Comparison of ENCODE assay signal across 26 cellular contexts in genomic region chr17:29717817-29718216, GRCh38.
DNase-seq lines count a peak whose midpoint lies in the region; ATAC-seq and TF ChIP-seq lines count a peak whose summit lies in the region.
"Had no signal": no experiment of that assay in that cellular context is flagged by ENCODE, and none has a peak within 500 bp of the region (broad histone marks: within the 10 kb centered on the region; RNA-seq: fewer than 3 reads in every experiment).

No MANE protein-coding gene starts in this region.

- H3K9me3 Mint-ChIP-seq in activated naive CD8-positive, alpha-beta T cell (ENCODE audit: low read depth), result no peaks in the 10 kb centered on the region
- peaks cover 4% of the 10 kb centered on the region for H3K9me3 Mint-ChIP-seq in activated naive CD8-positive, alpha-beta T cell treated with anti-CD3 and anti-CD28 coated beads for 36 hours
- H3K9me3 Mint-ChIP-seq in endothelial cell (ENCODE audit: unreplicated experiment), result no peaks in the 10 kb centered on the region
- no peaks in the 10 kb centered on the region for H3K9me3 Mint-ChIP-seq in stimulated activated effector memory CD8-positive, alpha-beta T cell treated with anti-CD3 and anti-CD28 coated beads, Interleukin-12 subunit alpha, Interleukin-12 subunit beta, amount 100 ng/mL, for 72 hours
- H3K9me3 Mint-ChIP-seq in activated CD4-positive, alpha-beta T cell treated with anti-CD3 and anti-CD28 coated beads, Interleukin-2, amount 10 ng/mL, durations not matched to agents 7 days and 5 days, result no peaks in the 10 kb centered on the region
- H3K9me3 Mint-ChIP-seq: activated T-cell treated with anti-CD3 and anti-CD28 coated beads, Interleukin-2, amount 50 U/mL, for 4 hours; brain; T-helper 1 cell treated with Interleukin-12 subunit alpha and Interleukin-12 subunit beta and Interleukin-4 antibody, amounts not matched to agents 30 μg/mL and 1 μg/mL, for 36 hours had no signal

- POLR2A ChIA-PET in HEK293 (lab: Yijun Ruan, JAX), result no interaction called here
- POLR2A ChIA-PET in activated CD4-positive, alpha-beta T cell treated with anti-CD3 and anti-CD28 coated beads, Interleukin-2, amount 10 ng/mL, durations not matched to agents 7 days and 5 days (lab: Charles Lee), result no interaction called here

- H3K36me3 Mint-ChIP-seq in activated naive CD8-positive, alpha-beta T cell, result peaks cover 12% of the 10 kb centered on the region
- peaks cover 35% of the 10 kb centered on the region for H3K36me3 Mint-ChIP-seq in activated naive CD8-positive, alpha-beta T cell treated with anti-CD3 and anti-CD28 coated beads for 36 hours
- H3K36me3 Mint-ChIP-seq in endothelial cell (ENCODE audit: low read depth, unreplicated experiment), result peaks cover 11% of the 10 kb centered on the region
- peaks cover 20% of the 10 kb centered on the region for H3K36me3 Mint-ChIP-seq in stimulated activated effector memory CD8-positive, alpha-beta T cell treated with anti-CD3 and anti-CD28 coated beads, Interleukin-12 subunit alpha, Interleukin-12 subunit beta, amount 100 ng/mL, for 72 hours
- peaks cover 57% of the 10 kb centered on the region for H3K36me3 Mint-ChIP-seq in activated CD4-positive, alpha-beta T cell treated with anti-CD3 and anti-CD28 coated beads, Interleukin-2, amount 10 ng/mL, durations not matched to agents 7 days and 5 days (ENCODE audit: low read depth)

- peaks cover 3% of the 10 kb centered on the region; the same call in 1 of the 2 replicates for H3K4me1 ChIP-seq in HEK293 (ENCODE audit: control insufficient read depth, insufficient read depth, low read length)

- H3K27ac ChIP-seq in HEK293 (ENCODE audit: extremely low read depth, low read depth, low read length), result no peak overlapping the region
- H3K27ac ChIP-seq: A549, tibial nerve had no signal

- TF ChIP-seq CTCF in HEK293 (tag by site-specific recombination; IDR thresholded peaks at IDR 0.05), result no peak
- no peak for TF ChIP-seq CTCF in endothelial cell (IDR thresholded peaks at IDR 0.05; ENCODE audit: unreplicated experiment)
- no peak for TF ChIP-seq CTCF in GM10266 (IDR thresholded peaks at IDR 0.05; ENCODE audit: control insufficient read depth, insufficient read depth, low read depth, missing control alignments)

- H3K4me3 ChIP-seq in HEK293 (ENCODE audit: low read depth, low read length), result no peak overlapping the region
- H3K4me3 ChIP-seq: A549, HAP-1, heart left ventricle, tibial nerve had no signal

- no peaks in the 10 kb centered on the region for H3K27me3 Mint-ChIP-seq in activated naive CD8-positive, alpha-beta T cell
- H3K27me3 Mint-ChIP-seq in activated naive CD8-positive, alpha-beta T cell treated with anti-CD3 and anti-CD28 coated beads for 36 hours, result no peaks in the 10 kb centered on the region
- peaks cover 5% of the 10 kb centered on the region for H3K27me3 Mint-ChIP-seq in endothelial cell (ENCODE audit: unreplicated experiment)
- H3K27me3 Mint-ChIP-seq in activated CD4-positive, alpha-beta T cell treated with anti-CD3 and anti-CD28 coated beads, Interleukin-2, amount 10 ng/mL, durations not matched to agents 7 days and 5 days, result no peaks in the 10 kb centered on the region
- H3K27me3 Mint-ChIP-seq: activated CD4-positive, alpha-beta T cell treated with anti-CD3 and anti-CD28 coated beads for 36 hours; brain; progenitor cell of endocrine pancreas had no signal

- CTCF ChIA-PET in HEK293 (lab: Yijun Ruan, JAX), result interaction anchor here (0.8 kb wide), 1 partner anchor 402 kb away, joined by 3 read pairs; no protein-coding TSS in a partner anchor
- CTCF ChIA-PET in activated CD4-positive, alpha-beta T cell treated with anti-CD3 and anti-CD28 coated beads, Interleukin-2, amount 10 ng/mL, durations not matched to agents 7 days and 5 days (lab: Charles Lee), result interaction anchor here (0.7 to 1.7 kb wide), 3 partner anchors 15 to 362 kb away, joined by 3 to 6 read pairs (median 5); no protein-coding TSS in a partner anchor

- no peaks in the 10 kb centered on the region for H3K9me3 ChIP-seq in HEK293 (ENCODE audit: control insufficient read depth, insufficient read depth, low read depth, low read length)
- H3K9me3 ChIP-seq: A549, Caco-2, HAP-1, heart left ventricle, tibial nerve had no signal

- no peak for DNase-seq in activated naive CD8-positive, alpha-beta T cell treated with anti-CD3 and anti-CD28 coated beads for 36 hours
- DNase-seq in endothelial cell (ENCODE audit: low spot score) (no peak), GM10266 (ENCODE audit: extremely low spot score) (no peak)
- DNase-seq in stimulated activated effector memory CD8-positive, alpha-beta T cell treated with anti-CD3 and anti-CD28 coated beads, Interleukin-12 subunit alpha, Interleukin-12 subunit beta, amount 100 ng/mL, for 72 hours (ENCODE audit: low spot score in 2 of 2), result no peak
- DNase-seq in activated CD4-positive, CD25-positive, alpha-beta regulatory T cell (lab: John Stamatoyannopoulos, UW), result no peak
- no peak for DNase-seq in activated CD4-positive, alpha-beta T cell treated with anti-CD3 and anti-CD28 coated beads, Interleukin-2, amount 10 ng/mL, durations not matched to agents 7 days and 5 days
- DNase-seq: activated CD4-positive, alpha-beta T cell treated with anti-CD3 and anti-CD28 coated beads for 36 hours; activated gamma-delta T cell treated with Interleukin-2 at 50 U/mL for 16 hours; activated T-cell treated with anti-CD3 and anti-CD28 coated beads, Interleukin-2, amount 50 U/mL, for 4 hours; AML-193; Caco-2; effector CD4-positive, alpha-beta T cell; GDM1; heart left ventricle; NCI-H1105; NCI-H187 treated with DMSO at 0.1 percent for 48 hours; NCI-H526; stimulated activated CD4-positive, alpha-beta T cell treated with anti-CD3 and anti-CD28 coated beads, Interleukin-15, amount 100 ng/mL, for 24 hours had no signal

- peak overlapping the region; percentile 32 for H3K4me3 Mint-ChIP-seq in activated naive CD8-positive, alpha-beta T cell
- no peak overlapping the region for H3K4me3 Mint-ChIP-seq in activated naive CD8-positive, alpha-beta T cell treated with anti-CD3 and anti-CD28 coated beads for 36 hours
- peak overlapping the region; percentile 60 for H3K4me3 Mint-ChIP-seq in endothelial cell (ENCODE audit: unreplicated experiment)
- H3K4me3 Mint-ChIP-seq in stimulated activated effector memory CD8-positive, alpha-beta T cell treated with anti-CD3 and anti-CD28 coated beads, Interleukin-12 subunit alpha, Interleukin-12 subunit beta, amount 100 ng/mL, for 72 hours, result no peak overlapping the region
- no peak overlapping the region for H3K4me3 Mint-ChIP-seq in activated CD4-positive, alpha-beta T cell treated with anti-CD3 and anti-CD28 coated beads, Interleukin-2, amount 10 ng/mL, durations not matched to agents 7 days and 5 days
- H3K4me3 Mint-ChIP-seq: activated CD4-positive, alpha-beta T cell treated with anti-CD3 and anti-CD28 coated beads for 36 hours; activated T-cell treated with anti-CD3 and anti-CD28 coated beads, Interleukin-2, amount 50 U/mL, for 4 hours; brain; T-helper 1 cell treated with Interleukin-12 subunit alpha and Interleukin-12 subunit beta and Interleukin-4 antibody, amounts not matched to agents 30 μg/mL and 1 μg/mL, for 36 hours had no signal

- H3K4me1 Mint-ChIP-seq in activated naive CD8-positive, alpha-beta T cell (ENCODE audit: low read depth), result peaks cover 89% of the 10 kb centered on the region
- H3K4me1 Mint-ChIP-seq in activated naive CD8-positive, alpha-beta T cell treated with anti-CD3 and anti-CD28 coated beads for 36 hours, result peaks cover 62% of the 10 kb centered on the region
- peaks cover 45% of the 10 kb centered on the region for H3K4me1 Mint-ChIP-seq in endothelial cell (ENCODE audit: unreplicated experiment)
- peaks cover 68% of the 10 kb centered on the region for H3K4me1 Mint-ChIP-seq in stimulated activated effector memory CD8-positive, alpha-beta T cell treated with anti-CD3 and anti-CD28 coated beads, Interleukin-12 subunit alpha, Interleukin-12 subunit beta, amount 100 ng/mL, for 72 hours
- H3K4me1 Mint-ChIP-seq in activated CD4-positive, alpha-beta T cell treated with anti-CD3 and anti-CD28 coated beads, Interleukin-2, amount 10 ng/mL, durations not matched to agents 7 days and 5 days, result peaks cover 44% of the 10 kb centered on the region

- no peaks in the 10 kb centered on the region for H3K36me3 ChIP-seq in HEK293 (ENCODE audit: control insufficient read depth in 2 of 2, insufficient read depth in 1 of 2, low read length in 2 of 2)
- H3K36me3 ChIP-seq: HAP-1, tibial nerve had no signal

- ATAC-seq in stimulated activated effector memory CD8-positive, alpha-beta T cell treated with anti-CD3 and anti-CD28 coated beads, Interleukin-12 subunit alpha, Interleukin-12 subunit beta, amount 100 ng/mL, for 72 hours, result no peak
- ATAC-seq: A549; activated CD4-positive, alpha-beta T cell treated with anti-CD3 and anti-CD28 coated beads for 36 hours; activated T-cell treated with anti-CD3 and anti-CD28 coated beads, Interleukin-2, amount 50 U/mL, for 4 hours; heart left ventricle had no signal

- peak overlapping the region; percentile 64 for H3K27ac Mint-ChIP-seq in activated naive CD8-positive, alpha-beta T cell
- no peak overlapping the region for H3K27ac Mint-ChIP-seq in activated naive CD8-positive, alpha-beta T cell treated with anti-CD3 and anti-CD28 coated beads for 36 hours
- no peak overlapping the region for H3K27ac Mint-ChIP-seq in endothelial cell (ENCODE audit: unreplicated experiment)
- peak overlapping the region; percentile 13 for H3K27ac Mint-ChIP-seq in stimulated activated effector memory CD8-positive, alpha-beta T cell treated with anti-CD3 and anti-CD28 coated beads, Interleukin-12 subunit alpha, Interleukin-12 subunit beta, amount 100 ng/mL, for 72 hours
- no peak overlapping the region for H3K27ac Mint-ChIP-seq in activated CD4-positive, alpha-beta T cell treated with anti-CD3 and anti-CD28 coated beads, Interleukin-2, amount 10 ng/mL, durations not matched to agents 7 days and 5 days
- H3K27ac Mint-ChIP-seq: activated CD4-positive, alpha-beta T cell treated with anti-CD3 and anti-CD28 coated beads for 36 hours; brain; progenitor cell of endocrine pancreas; T-helper 1 cell treated with Interleukin-12 subunit alpha and Interleukin-12 subunit beta and Interleukin-4 antibody, amounts not matched to agents 30 μg/mL and 1 μg/mL, for 36 hours had no signal

TF ChIP-seq in HEK293, 187 proteins besides CTCF, POLR2A, EP300 and RAD21 (continues in another document):
- TF ChIP-seq PRDM1 (tag by site-specific recombination; IDR thresholded peaks at IDR 0.05) (peak; percentile 53; the same call in 1 of the 2 replicates), ZNF670 (tag by site-specific recombination; IDR thresholded peaks at IDR 0.05; ENCODE audit: low read depth) (no peak), ZNF626 (tag by site-specific recombination; IDR thresholded peaks at IDR 0.05) (no peak), SALL2 (tag by site-specific recombination; IDR thresholded peaks at IDR 0.05; ENCODE audit: borderline replicate concordance) (no peak)

Comparison
In these comparisons a context has a peak if more than half of its experiments do, and no peak if none do; other contexts are left out.
1. H3K27ac Mint-ChIP-seq: peak in activated naive CD8-positive, alpha-beta T cell (single experiment) and stimulated activated effector memory CD8-positive, alpha-beta T cell treated with anti-CD3 and anti-CD28 coated beads, Interleukin-12 subunit alpha, Interleukin-12 subunit beta, amount 100 ng/mL, for 72 hours (single experiment); none in activated naive CD8-positive, alpha-beta T cell treated with anti-CD3 and anti-CD28 coated beads for 36 hours (single experiment), endothelial cell (single experiment) and activated CD4-positive, alpha-beta T cell treated with anti-CD3 and anti-CD28 coated beads, Interleukin-2, amount 10 ng/mL, durations not matched to agents 7 days and 5 days (single experiment).
2. H3K4me3 Mint-ChIP-seq: peak in activated naive CD8-positive, alpha-beta T cell (single experiment) and endothelial cell (single experiment); none in activated naive CD8-positive, alpha-beta T cell treated with anti-CD3 and anti-CD28 coated beads for 36 hours (single experiment), stimulated activated effector memory CD8-positive, alpha-beta T cell treated with anti-CD3 and anti-CD28 coated beads, Interleukin-12 subunit alpha, Interleukin-12 subunit beta, amount 100 ng/mL, for 72 hours (single experiment) and activated CD4-positive, alpha-beta T cell treated with anti-CD3 and anti-CD28 coated beads, Interleukin-2, amount 10 ng/mL, durations not matched to agents 7 days and 5 days (single experiment).